In the genomic region with DNA sequence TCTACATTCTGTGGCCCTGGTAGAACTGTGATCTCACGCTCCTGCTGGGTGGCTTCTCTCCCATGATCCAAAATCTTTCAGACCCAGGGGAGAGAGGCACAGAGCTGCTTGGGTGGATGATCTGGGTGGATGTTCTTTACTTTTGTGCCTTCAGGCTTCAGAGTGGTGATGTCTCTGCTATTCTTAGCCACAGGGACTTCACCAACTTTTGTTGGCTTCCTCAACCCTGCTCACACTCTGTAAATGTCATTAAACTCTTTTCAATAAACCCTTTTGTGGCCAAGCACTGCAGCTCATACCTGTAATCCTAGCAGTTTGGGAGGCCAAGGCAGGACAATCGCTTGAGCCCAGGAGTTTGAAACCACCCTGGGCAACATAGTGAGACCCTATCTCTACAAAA, we compare ENCODE assay signal across 30 cellular contexts. TPM values are rescaled to one million over a fixed set of nuclear protein-coding genes. Genes with fewer than 3 reads are reported as not detected.
"Had no signal": no experiment of that assay in that cellular context is flagged by ENCODE, and none has a peak within 500 bp of the region (broad histone marks: within the 10 kb centered on the region; RNA-seq: fewer than 3 reads in every experiment).

No MANE protein-coding gene starts in this region.

- DNase-seq: effector memory CD8-positive, alpha-beta T cell; erythroblast; esophagus squamous epithelium; foreskin melanocyte; glutamatergic neuron; heart right ventricle; hippocampal formation; left cardiac atrium; left lung; mesenchymal stem cell; mucosa of descending colon; naive thymus-derived CD4-positive, alpha-beta T cell; nucleus accumbens; stimulated activated CD4-positive, alpha-beta T cell treated with anti-CD3 and anti-CD28 coated beads, Interleukin-2, amount 100 ng/mL, for 24 hours; stimulated activated CD4-positive, alpha-beta T cell treated with anti-CD3 and anti-CD28 coated beads, Interleukin-4, amount 100 ng/mL, for 24 hours; stimulated activated naive CD4-positive, alpha-beta T cell treated with Interleukin-2 at 50 U/mL for 16 hours; stomach; tibial artery had no signal

- H3K27ac Mint-ChIP-seq: effector memory CD8-positive, alpha-beta T cell; mesothelial cell of epicardium; naive thymus-derived CD4-positive, alpha-beta T cell; nephron; type B pancreatic cell had no signal

- H3K4me3 Mint-ChIP-seq: effector memory CD8-positive, alpha-beta T cell; mesothelial cell of epicardium; naive thymus-derived CD4-positive, alpha-beta T cell; nephron; type B pancreatic cell had no signal

- H3K27me3 ChIP-seq: esophagus squamous epithelium, left lung, right atrium auricular region had no signal

- H3K27me3 Mint-ChIP-seq: effector memory CD8-positive, alpha-beta T cell had no signal

- H3K27ac ChIP-seq: coronary artery, esophagus squamous epithelium, heart right ventricle, left lung, prostate gland, right atrium auricular region, stomach, tibial artery had no signal

- H3K4me2 ChIP-seq: smooth muscle cell had no signal

- H3K36me3 ChIP-seq: esophagus squamous epithelium, heart right ventricle, left lung, prostate gland, right atrium auricular region, stomach, tibial artery had no signal

- H3K36me3 Mint-ChIP-seq: type B pancreatic cell had no signal

- H3K4me3 ChIP-seq: coronary artery, esophagus squamous epithelium, heart right ventricle, left lung, mucosa of descending colon, prostate gland, right atrium auricular region, smooth muscle cell, stomach, tibial artery had no signal

- H3K9me3 ChIP-seq: prostate gland had no signal

- H3K4me1 ChIP-seq: esophagus squamous epithelium, heart right ventricle, left lung, prostate gland, right atrium auricular region, stomach, tibial artery had no signal

- H3K4me1 Mint-ChIP-seq: mesothelial cell of epicardium; naive thymus-derived CD4-positive, alpha-beta T cell; nephron had no signal

- ATAC-seq: effector memory CD8-positive, alpha-beta T cell; heart right ventricle; left cardiac atrium; left lung; mucosa of descending colon; naive thymus-derived CD4-positive, alpha-beta T cell; sciatic nerve had no signal

RNA-seq across cellular contexts. Expression of a gene that starts 7.6 kb away (rescaled TPM):
- total RNA-seq: kidney epithelial cell, mesothelial cell of epicardium, osteocyte, smooth muscle cell, temporal lobe had no signal

RNA-seq across cellular contexts. Expression of a gene that starts 28.5 kb away (rescaled TPM):
- total RNA-seq: kidney epithelial cell, stomach, temporal lobe had no signal

RNA-seq across cellular contexts. Expression of a gene that starts 42.2 kb away (rescaled TPM):
- total RNA-seq: kidney epithelial cell, lung microvascular endothelial cell, mesothelial cell of epicardium, osteocyte, smooth muscle cell, temporal lobe had no signal

RNA-seq across cellular contexts. Expression of a gene that starts 49.6 kb away (rescaled TPM):
- total RNA-seq: mesothelial cell of epicardium, osteocyte, smooth muscle cell had no signal
